Comparison of ENCODE assay signal across 1 cellular context in the genomic region with DNA sequence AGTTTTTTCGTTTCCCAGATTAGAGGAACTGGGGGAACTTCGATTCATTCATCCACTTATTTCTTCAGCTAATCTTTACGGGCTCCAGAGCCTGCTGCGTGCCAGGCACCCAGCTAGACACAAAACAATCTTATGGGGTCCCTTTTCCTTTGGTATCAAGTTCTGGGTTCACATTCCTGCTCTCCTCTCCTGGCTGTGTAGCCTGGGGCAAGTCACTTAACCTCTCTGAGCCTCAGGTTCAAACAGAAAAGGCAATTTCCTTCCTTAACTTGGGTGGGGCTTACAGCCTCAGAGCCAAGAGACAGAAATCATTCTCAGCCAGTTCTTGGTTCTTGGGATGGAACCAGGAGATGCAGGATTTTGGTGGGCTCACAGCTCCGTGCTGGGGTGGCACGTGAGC.
TF ChIP-seq lines count a peak whose summit lies in the region.

No MANE protein-coding gene starts in this region.

TF ChIP-seq in K562, 482 proteins besides CTCF, POLR2A, EP300 and RAD21 (continued from another document):
- TF ChIP-seq ZHX1 (conservative IDR thresholded peaks at IDR 0.05; ENCODE audit: low read length) (no peak), BRD9 (IDR thresholded peaks at IDR 0.05; ENCODE audit: low read depth, partially characterized antibody) (peak; percentile 32), DLX4 (CRISPR knock-in tag; IDR thresholded peaks at IDR 0.05) (no peak), ZNF124 (CRISPR knock-in tag; IDR thresholded peaks at IDR 0.05) (no peak), CHCHD3 (CRISPR knock-in tag; IDR thresholded peaks at IDR 0.05) (no peak), BCOR (IDR thresholded peaks at IDR 0.05) (peak; percentile 88), ZNF3 (CRISPR knock-in tag; IDR thresholded peaks at IDR 0.05) (no peak)
- TF ChIP-seq, protein P1, sequence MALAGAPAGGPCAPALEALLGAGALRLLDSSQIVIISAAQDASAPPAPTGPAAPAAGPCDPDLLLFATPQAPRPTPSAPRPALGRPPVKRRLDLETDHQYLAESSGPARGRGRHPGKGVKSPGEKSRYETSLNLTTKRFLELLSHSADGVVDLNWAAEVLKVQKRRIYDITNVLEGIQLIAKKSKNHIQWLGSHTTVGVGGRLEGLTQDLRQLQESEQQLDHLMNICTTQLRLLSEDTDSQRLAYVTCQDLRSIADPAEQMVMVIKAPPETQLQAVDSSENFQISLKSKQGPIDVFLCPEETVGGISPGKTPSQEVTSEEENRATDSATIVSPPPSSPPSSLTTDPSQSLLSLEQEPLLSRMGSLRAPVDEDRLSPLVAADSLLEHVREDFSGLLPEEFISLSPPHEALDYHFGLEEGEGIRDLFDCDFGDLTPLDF (CRISPR knock-in tag; IDR thresholded peaks at IDR 0.05) = no peak
